7 cellular contexts compared by ENCODE assay signal in genomic region chr9:73745598-73745997, GRCh38.
"Had no signal": no experiment of that assay in that cellular context is flagged by ENCODE, and none has a peak within 500 bp of the region (broad histone marks: within the 10 kb centered on the region; RNA-seq: fewer than 3 reads in every experiment).

No MANE protein-coding gene starts in this region.

- H3K9ac ChIP-seq: KMS-11 had no signal

- H3K4me2 ChIP-seq: KMS-11 had no signal

- H3K27ac ChIP-seq: HL-60, KMS-11 had no signal

- H3K4me3 ChIP-seq: K562 had no signal

- DNase-seq: IMR-90, KBM-7, KG1 had no signal

- ATAC-seq: K562 had no signal

- FAIRE-seq: HTR-8/SVneo, K562 had no signal
